ENCODE assay signal across 7 cellular contexts in genomic region chr11:68127791-68128681, GRCh38. TPM values are rescaled to one million over a fixed set of nuclear protein-coding genes. Genes with fewer than 3 reads are reported as not detected.
A peak's percentile ranks its signal among the peaks of the same experiment; 100 is the strongest.
DNase-seq lines count a peak whose midpoint lies in the region; ATAC-seq and TF ChIP-seq lines count a peak whose summit lies in the region.

No MANE protein-coding gene starts in this region.

- peaks cover 14% of the 10 kb centered on the region for H3K27me3 Mint-ChIP-seq in activated naive CD4-positive, alpha-beta T cell treated with anti-CD3 and anti-CD28 coated beads for 36 hours (ENCODE audit: low read depth)

- peak overlapping the region; percentile 55 to 89 for H3K4ac ChIP-seq in mesenchymal stem cell (ENCODE audit: low read depth in 1 of 2, low read length in 2 of 2)

- H3K18ac ChIP-seq in mesenchymal stem cell (ENCODE audit: low read depth in 1 of 2, low read length in 2 of 2) = peak overlapping the region; percentile 77 to 95

- peak overlapping the region; percentile 86 for H2BK5ac ChIP-seq in mesenchymal stem cell (ENCODE audit: low read depth, low read length, poor library complexity, severe bottlenecking)

- peaks cover 9% of the 10 kb centered on the region for H3K9me3 Mint-ChIP-seq in activated naive CD4-positive, alpha-beta T cell treated with anti-CD3 and anti-CD28 coated beads for 36 hours

- CTCF ChIA-PET in activated naive CD4-positive, alpha-beta T cell treated with anti-CD3 and anti-CD28 coated beads for 36 hours (lab: Charles Lee) = no interaction called here

- peak overlapping the region in 1 of 2 experiments; percentile 81 for H2BK12ac ChIP-seq in mesenchymal stem cell (ENCODE audit: low read length in 2 of 2)

- no peaks in the 10 kb centered on the region for H3K27me3 ChIP-seq in mesenchymal stem cell (ENCODE audit: control insufficient read depth in 1 of 2, insufficient read depth in 1 of 2, low read length in 2 of 2)
- H3K27me3 ChIP-seq in transverse colon = no peaks in the 10 kb centered on the region

- H3K36me3 Mint-ChIP-seq in activated naive CD4-positive, alpha-beta T cell treated with anti-CD3 and anti-CD28 coated beads for 36 hours (ENCODE audit: low read depth) = peaks cover 8% of the 10 kb centered on the region

- peak overlapping the region; percentile 43 for H2BK120ac ChIP-seq in mesenchymal stem cell (ENCODE audit: low read depth, low read length)

- H4K8ac ChIP-seq in mesenchymal stem cell (ENCODE audit: low read length) = peak overlapping the region; percentile 91

- ATAC-seq in HG02840 (IDR thresholded peaks at IDR 0.05; ENCODE audit: low FRiP score, unreplicated experiment) (no peak), HG03432 (IDR thresholded peaks at IDR 0.05; ENCODE audit: unreplicated experiment) (no peak)

- H2AFZ ChIP-seq in mesenchymal stem cell (ENCODE audit: low read depth, low read length) = no peak overlapping the region

- no peaks in the 10 kb centered on the region for H3K79me1 ChIP-seq in mesenchymal stem cell (replicated peaks; ENCODE audit: low read length, poor library complexity, severe bottlenecking)

- H3K4me3 Mint-ChIP-seq in activated naive CD4-positive, alpha-beta T cell treated with anti-CD3 and anti-CD28 coated beads for 36 hours = no peak overlapping the region

- H3K27ac Mint-ChIP-seq in activated naive CD4-positive, alpha-beta T cell treated with anti-CD3 and anti-CD28 coated beads for 36 hours = no peak overlapping the region

- H3K27ac ChIP-seq in mesenchymal stem cell (ENCODE audit: low read length, poor library complexity, severe bottlenecking) (peak overlapping the region; percentile 31), transverse colon (peak overlapping the region; percentile 66 to 84 (median 75))

- in situ Hi-C loops in transverse colon (cut with MboI; ENCODE audit: low pct_ligation_motif_present in 1 of 4, low pct_unique_long_range_greater_than_20kb in 1 of 4, low sequenced_read_pairs in 3 of 4) = no loop called here

- H3K9ac ChIP-seq in mesenchymal stem cell (ENCODE audit: low read length) = peak overlapping the region; percentile 54

- H2AK5ac ChIP-seq in mesenchymal stem cell (ENCODE audit: low read length, severe bottlenecking) = peak overlapping the region; percentile 97

- WGBS in mesenchymal stem cell = 15% methylated on average over 26 of the region's 48 CpGs
- WGBS in transverse colon (ENCODE audit: low coverage in 1 of 2), 2 donors = 28% methylated on average over 38 of the region's 48 CpGs; no CpG with 5 or more reads in 1 of the 2 donors

- no peak for TF ChIP-seq EP300 in transverse colon (IDR thresholded peaks at IDR 0.05; ENCODE audit: low read depth)

- H3K4me1 ChIP-seq in mesenchymal stem cell (ENCODE audit: control insufficient read depth, insufficient read depth, low read depth, low read length) = peaks cover 22% of the 10 kb centered on the region
- peaks cover 4 to 25% (median 14%) of the 10 kb centered on the region in 4 donors for H3K4me1 ChIP-seq in transverse colon

- peak overlapping the region; percentile 51 for H3K4me2 ChIP-seq in mesenchymal stem cell (ENCODE audit: low read length, poor library complexity, severe bottlenecking)

- H3K9me3 ChIP-seq in mesenchymal stem cell (ENCODE audit: control insufficient read depth, low read length) (no peaks in the 10 kb centered on the region), transverse colon (no peaks in the 10 kb centered on the region)

- peaks cover 2% of the 10 kb centered on the region for H3K4me1 Mint-ChIP-seq in activated naive CD4-positive, alpha-beta T cell treated with anti-CD3 and anti-CD28 coated beads for 36 hours (ENCODE audit: low read depth)

- H3K4me3 ChIP-seq in epithelial cell of proximal tubule (ENCODE audit: low read depth, low read length) (peak overlapping the region; percentile 45), mesenchymal stem cell (ENCODE audit: insufficient read depth in 1 of 2, low read depth in 1 of 2, low read length in 2 of 2) (peak overlapping the region in 1 of 2 experiments; percentile 66), transverse colon (peak overlapping the region; percentile 42 to 51 (median 48))

- H4K91ac ChIP-seq in mesenchymal stem cell (ENCODE audit: low read length) = peak overlapping the region; percentile 79

- DNase-seq in NCI-H2227 (lab: John Stamatoyannopoulos, UW; ENCODE audit: unreplicated experiment) = peak; percentile 81
- DNase-seq in epithelial cell of proximal tubule (ENCODE audit: low read depth) = no peak
- peak; percentile 83 for DNase-seq in mesenchymal stem cell
- peak; percentile 50 for DNase-seq in transverse colon
- DNase-seq in activated naive CD4-positive, alpha-beta T cell treated with anti-CD3 and anti-CD28 coated beads for 36 hours = no peak

- H3K36me3 ChIP-seq in mesenchymal stem cell (ENCODE audit: control insufficient read depth in 1 of 2, insufficient read depth in 2 of 2, low read depth in 1 of 2, low read length in 2 of 2) = no peaks in the 10 kb centered on the region
- no peaks in the 10 kb centered on the region for H3K36me3 ChIP-seq in transverse colon

- no peak for TF ChIP-seq POLR2A in transverse colon (IDR thresholded peaks at IDR 0.05)

- no peak overlapping the region for H3K23ac ChIP-seq in mesenchymal stem cell (ENCODE audit: low read length in 2 of 2)

- TF ChIP-seq CTCF in epithelial cell of proximal tubule (conservative IDR thresholded peaks at IDR 0.05; ENCODE audit: low read depth, low read length) = no peak
- TF ChIP-seq CTCF in transverse colon (IDR thresholded peaks at IDR 0.05) = no peak

- peak overlapping the region in 1 of 2 experiments; percentile 92 for H3K14ac ChIP-seq in mesenchymal stem cell (ENCODE audit: low read length in 2 of 2)

- peak overlapping the region; percentile 62 for H2BK15ac ChIP-seq in mesenchymal stem cell (ENCODE audit: low read depth, poor library complexity, severe bottlenecking)

- intact Hi-C loops in transverse colon (cut with DNase I; ENCODE audit: low total_unique reads) = loop anchor here (10.0 kb wide), 1 partner anchor 93 kb away; the partner anchor contains the start of genes NDUFS8 and TCIRG1
- intact Hi-C loops in activated naive CD4-positive, alpha-beta T cell treated with anti-CD3 and anti-CD28 coated beads for 36 hours (cut with micrococcal nuclease) = loop anchor here (10.0 kb wide), 1 partner anchor 123 kb away; the partner anchor contains the start of gene UNC93B1

RNA-seq across cellular contexts. Expression of gene CHKA, which starts 6.8 kb away (rescaled TPM):
- 17.9 and 22.0 TPM in 2 replicates for total RNA-seq in epithelial cell of proximal tubule
- 22.7 TPM for polyA plus RNA-seq in mesenchymal stem cell (2013, experiment 1 of 2)
- polyA plus RNA-seq in mesenchymal stem cell (2013, experiment 2 of 2) = 22.9 TPM
- 100 to 1,000 TPM in 3 of 4 donors, 10 to 100 TPM in 1; 41.6 to 253 (median 121) TPM for total RNA-seq in transverse colon
- 1 to 10 TPM; 6.8 to 7.1 TPM for total RNA-seq in activated naive CD4-positive, alpha-beta T cell treated with anti-CD3 and anti-CD28 coated beads for 36 hours

Comparison
In these comparisons a context has a peak if more than half of its experiments do, and no peak if none do; other contexts are left out.
1. DNase-seq: peak in NCI-H2227 (single experiment), mesenchymal stem cell (single experiment) and transverse colon (single experiment); none in epithelial cell of proximal tubule (single experiment) and activated naive CD4-positive, alpha-beta T cell treated with anti-CD3 and anti-CD28 coated beads for 36 hours (single experiment).